In the genomic region with DNA sequence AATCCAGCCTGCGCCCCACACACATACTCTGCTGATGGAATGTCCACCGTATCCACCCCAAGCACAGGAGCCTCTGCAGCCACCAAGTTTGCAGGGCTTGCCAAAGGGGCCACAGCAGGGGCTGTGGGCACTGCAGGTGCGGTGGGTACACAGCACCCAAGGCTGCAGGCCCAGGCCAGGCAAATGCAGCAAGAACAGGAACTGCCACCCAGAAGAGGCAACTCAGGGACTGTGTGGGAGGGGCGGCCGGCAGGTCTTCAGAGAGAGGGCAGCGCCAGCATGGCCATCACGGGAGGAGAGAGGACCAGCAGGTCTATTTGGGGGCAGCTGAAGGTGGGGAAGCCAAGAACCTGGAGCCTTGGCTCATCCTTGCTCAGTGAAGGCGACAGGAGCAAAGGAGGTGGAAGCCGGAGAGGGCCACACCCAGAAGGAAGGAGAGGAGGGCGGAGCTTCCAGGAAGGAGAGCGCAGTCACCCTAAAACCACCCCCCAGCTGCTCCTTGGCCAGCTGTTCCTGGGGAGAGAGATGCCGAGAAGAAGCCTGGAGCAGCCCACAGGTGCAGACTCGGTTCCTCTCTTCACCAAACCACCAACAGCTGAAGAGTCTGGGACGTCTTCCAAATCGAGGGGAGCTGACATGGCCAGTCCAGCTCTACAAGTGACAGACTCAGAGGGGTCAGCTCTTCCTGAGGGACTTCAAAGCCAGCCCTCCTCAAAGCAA, we compare ENCODE assay signal across 1 cellular context.
TF ChIP-seq lines count a peak whose summit lies in the region.

No MANE protein-coding gene starts in this region.

TF ChIP-seq in H1, 55 proteins besides CTCF, POLR2A, EP300 and RAD21:
- no peak for TF ChIP-seq TBP (IDR thresholded peaks at IDR 0.05; ENCODE audit: low read depth, low read length)
- TF ChIP-seq GTF2F1 (IDR thresholded peaks at IDR 0.05; ENCODE audit: borderline replicate concordance, low read depth, low read length), result no peak
- TF ChIP-seq HDAC6 (IDR thresholded peaks at IDR 0.05; ENCODE audit: low read depth, low read length), result no peak
- TF ChIP-seq KDM5A (IDR thresholded peaks at IDR 0.05; ENCODE audit: low read length), result no peak
- TF ChIP-seq ZNF274 (IDR thresholded peaks at IDR 0.05; ENCODE audit: borderline replicate concordance, extremely low read depth, low read length), result no peak
- no peak for TF ChIP-seq CEBPB (IDR thresholded peaks at IDR 0.05; ENCODE audit: low read depth, low read length)
- TF ChIP-seq RBBP5 (IDR thresholded peaks at IDR 0.05; ENCODE audit: borderline replicate concordance, low read depth, low read length), result no peak
- no peak for TF ChIP-seq SIN3A (conservative IDR thresholded peaks at IDR 0.05 in 1 of 2, IDR thresholded peaks at IDR 0.05 in 1 of 2; ENCODE audit: low read depth in 1 of 2, low read length in 2 of 2)
- TF ChIP-seq TAF7 (optimal IDR thresholded peaks at IDR 0.05; ENCODE audit: borderline replicate concordance, low read depth, low read length), result no peak
- TF ChIP-seq SUZ12 (IDR thresholded peaks at IDR 0.05; ENCODE audit: low read length), result no peak
- TF ChIP-seq CHD1 (IDR thresholded peaks at IDR 0.05; ENCODE audit: low read depth, low read length), result no peak
- TF ChIP-seq, protein P1, sequence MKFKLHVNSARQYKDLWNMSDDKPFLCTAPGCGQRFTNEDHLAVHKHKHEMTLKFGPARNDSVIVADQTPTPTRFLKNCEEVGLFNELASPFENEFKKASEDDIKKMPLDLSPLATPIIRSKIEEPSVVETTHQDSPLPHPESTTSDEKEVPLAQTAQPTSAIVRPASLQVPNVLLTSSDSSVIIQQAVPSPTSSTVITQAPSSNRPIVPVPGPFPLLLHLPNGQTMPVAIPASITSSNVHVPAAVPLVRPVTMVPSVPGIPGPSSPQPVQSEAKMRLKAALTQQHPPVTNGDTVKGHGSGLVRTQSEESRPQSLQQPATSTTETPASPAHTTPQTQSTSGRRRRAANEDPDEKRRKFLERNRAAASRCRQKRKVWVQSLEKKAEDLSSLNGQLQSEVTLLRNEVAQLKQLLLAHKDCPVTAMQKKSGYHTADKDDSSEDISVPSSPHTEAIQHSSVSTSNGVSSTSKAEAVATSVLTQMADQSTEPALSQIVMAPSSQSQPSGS (IDR thresholded peaks at IDR 0.05; ENCODE audit: low read length), result no peak
- no peak for TF ChIP-seq KDM1A (IDR thresholded peaks at IDR 0.05; ENCODE audit: borderline replicate concordance, low read length)
- no peak for TF ChIP-seq SIX5 (IDR thresholded peaks at IDR 0.05; ENCODE audit: low read depth, low read length)
- no peak for TF ChIP-seq SRF (IDR thresholded peaks at IDR 0.05; ENCODE audit: low read depth, low read length)
- no peak for TF ChIP-seq TCF12 (IDR thresholded peaks at IDR 0.05; ENCODE audit: low read depth, low read length)
- TF ChIP-seq TEAD4 (IDR thresholded peaks at IDR 0.05; ENCODE audit: low read depth, low read length), result no peak
- TF ChIP-seq, protein P2, sequence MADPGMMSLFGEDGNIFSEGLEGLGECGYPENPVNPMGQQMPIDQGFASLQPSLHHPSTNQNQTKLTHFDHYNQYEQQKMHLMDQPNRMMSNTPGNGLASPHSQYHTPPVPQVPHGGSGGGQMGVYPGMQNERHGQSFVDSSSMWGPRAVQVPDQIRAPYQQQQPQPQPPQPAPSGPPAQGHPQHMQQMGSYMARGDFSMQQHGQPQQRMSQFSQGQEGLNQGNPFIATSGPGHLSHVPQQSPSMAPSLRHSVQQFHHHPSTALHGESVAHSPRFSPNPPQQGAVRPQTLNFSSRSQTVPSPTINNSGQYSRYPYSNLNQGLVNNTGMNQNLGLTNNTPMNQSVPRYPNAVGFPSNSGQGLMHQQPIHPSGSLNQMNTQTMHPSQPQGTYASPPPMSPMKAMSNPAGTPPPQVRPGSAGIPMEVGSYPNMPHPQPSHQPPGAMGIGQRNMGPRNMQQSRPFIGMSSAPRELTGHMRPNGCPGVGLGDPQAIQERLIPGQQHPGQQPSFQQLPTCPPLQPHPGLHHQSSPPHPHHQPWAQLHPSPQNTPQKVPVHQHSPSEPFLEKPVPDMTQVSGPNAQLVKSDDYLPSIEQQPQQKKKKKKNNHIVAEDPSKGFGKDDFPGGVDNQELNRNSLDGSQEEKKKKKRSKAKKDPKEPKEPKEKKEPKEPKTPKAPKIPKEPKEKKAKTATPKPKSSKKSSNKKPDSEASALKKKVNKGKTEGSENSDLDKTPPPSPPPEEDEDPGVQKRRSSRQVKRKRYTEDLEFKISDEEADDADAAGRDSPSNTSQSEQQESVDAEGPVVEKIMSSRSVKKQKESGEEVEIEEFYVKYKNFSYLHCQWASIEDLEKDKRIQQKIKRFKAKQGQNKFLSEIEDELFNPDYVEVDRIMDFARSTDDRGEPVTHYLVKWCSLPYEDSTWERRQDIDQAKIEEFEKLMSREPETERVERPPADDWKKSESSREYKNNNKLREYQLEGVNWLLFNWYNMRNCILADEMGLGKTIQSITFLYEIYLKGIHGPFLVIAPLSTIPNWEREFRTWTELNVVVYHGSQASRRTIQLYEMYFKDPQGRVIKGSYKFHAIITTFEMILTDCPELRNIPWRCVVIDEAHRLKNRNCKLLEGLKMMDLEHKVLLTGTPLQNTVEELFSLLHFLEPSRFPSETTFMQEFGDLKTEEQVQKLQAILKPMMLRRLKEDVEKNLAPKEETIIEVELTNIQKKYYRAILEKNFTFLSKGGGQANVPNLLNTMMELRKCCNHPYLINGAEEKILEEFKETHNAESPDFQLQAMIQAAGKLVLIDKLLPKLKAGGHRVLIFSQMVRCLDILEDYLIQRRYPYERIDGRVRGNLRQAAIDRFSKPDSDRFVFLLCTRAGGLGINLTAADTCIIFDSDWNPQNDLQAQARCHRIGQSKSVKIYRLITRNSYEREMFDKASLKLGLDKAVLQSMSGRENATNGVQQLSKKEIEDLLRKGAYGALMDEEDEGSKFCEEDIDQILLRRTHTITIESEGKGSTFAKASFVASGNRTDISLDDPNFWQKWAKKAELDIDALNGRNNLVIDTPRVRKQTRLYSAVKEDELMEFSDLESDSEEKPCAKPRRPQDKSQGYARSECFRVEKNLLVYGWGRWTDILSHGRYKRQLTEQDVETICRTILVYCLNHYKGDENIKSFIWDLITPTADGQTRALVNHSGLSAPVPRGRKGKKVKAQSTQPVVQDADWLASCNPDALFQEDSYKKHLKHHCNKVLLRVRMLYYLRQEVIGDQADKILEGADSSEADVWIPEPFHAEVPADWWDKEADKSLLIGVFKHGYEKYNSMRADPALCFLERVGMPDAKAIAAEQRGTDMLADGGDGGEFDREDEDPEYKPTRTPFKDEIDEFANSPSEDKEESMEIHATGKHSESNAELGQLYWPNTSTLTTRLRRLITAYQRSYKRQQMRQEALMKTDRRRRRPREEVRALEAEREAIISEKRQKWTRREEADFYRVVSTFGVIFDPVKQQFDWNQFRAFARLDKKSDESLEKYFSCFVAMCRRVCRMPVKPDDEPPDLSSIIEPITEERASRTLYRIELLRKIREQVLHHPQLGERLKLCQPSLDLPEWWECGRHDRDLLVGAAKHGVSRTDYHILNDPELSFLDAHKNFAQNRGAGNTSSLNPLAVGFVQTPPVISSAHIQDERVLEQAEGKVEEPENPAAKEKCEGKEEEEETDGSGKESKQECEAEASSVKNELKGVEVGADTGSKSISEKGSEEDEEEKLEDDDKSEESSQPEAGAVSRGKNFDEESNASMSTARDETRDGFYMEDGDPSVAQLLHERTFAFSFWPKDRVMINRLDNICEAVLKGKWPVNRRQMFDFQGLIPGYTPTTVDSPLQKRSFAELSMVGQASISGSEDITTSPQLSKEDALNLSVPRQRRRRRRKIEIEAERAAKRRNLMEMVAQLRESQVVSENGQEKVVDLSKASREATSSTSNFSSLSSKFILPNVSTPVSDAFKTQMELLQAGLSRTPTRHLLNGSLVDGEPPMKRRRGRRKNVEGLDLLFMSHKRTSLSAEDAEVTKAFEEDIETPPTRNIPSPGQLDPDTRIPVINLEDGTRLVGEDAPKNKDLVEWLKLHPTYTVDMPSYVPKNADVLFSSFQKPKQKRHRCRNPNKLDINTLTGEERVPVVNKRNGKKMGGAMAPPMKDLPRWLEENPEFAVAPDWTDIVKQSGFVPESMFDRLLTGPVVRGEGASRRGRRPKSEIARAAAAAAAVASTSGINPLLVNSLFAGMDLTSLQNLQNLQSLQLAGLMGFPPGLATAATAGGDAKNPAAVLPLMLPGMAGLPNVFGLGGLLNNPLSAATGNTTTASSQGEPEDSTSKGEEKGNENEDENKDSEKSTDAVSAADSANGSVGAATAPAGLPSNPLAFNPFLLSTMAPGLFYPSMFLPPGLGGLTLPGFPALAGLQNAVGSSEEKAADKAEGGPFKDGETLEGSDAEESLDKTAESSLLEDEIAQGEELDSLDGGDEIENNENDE (IDR thresholded peaks at IDR 0.05; ENCODE audit: insufficient replicate concordance, low read length), result no peak
- TF ChIP-seq BACH1 (IDR thresholded peaks at IDR 0.05; ENCODE audit: low read length), result no peak
- TF ChIP-seq MAFK (IDR thresholded peaks at IDR 0.05; ENCODE audit: low read depth, low read length), result no peak
TF ChIP-seq in H1: peak in this region for 0.
